11 cellular contexts compared by ENCODE assay signal in genomic region chr1:84174051-84174556, GRCh38. TPM values are rescaled to one million over a fixed set of nuclear protein-coding genes. Genes with fewer than 3 reads are reported as not detected.
DNase-seq lines count a peak whose midpoint lies in the region; ATAC-seq, FAIRE-seq and TF ChIP-seq lines count a peak whose summit lies in the region.
"Had no signal": no experiment of that assay in that cellular context is flagged by ENCODE, and none has a peak within 500 bp of the region (broad histone marks: within the 10 kb centered on the region; RNA-seq: fewer than 3 reads in every experiment).

No MANE protein-coding gene starts in this region.

- no peaks in the 10 kb centered on the region for H3K9me3 Mint-ChIP-seq in CD4-positive, alpha-beta memory T cell
- H3K9me3 Mint-ChIP-seq in activated CD4-positive, alpha-beta memory T cell treated with anti-CD3 and anti-CD28 coated beads, Interleukin-2, amount 10 ng/mL, durations not matched to agents 7 days and 5 days = no peaks in the 10 kb centered on the region

- POLR2A ChIA-PET in CD4-positive, alpha-beta memory T cell (lab: Charles Lee; ENCODE audit: partially characterized antibody) = no interaction called here
- POLR2A ChIA-PET in activated CD4-positive, alpha-beta memory T cell treated with anti-CD3 and anti-CD28 coated beads, Interleukin-2, amount 10 ng/mL, durations not matched to agents 7 days and 5 days (lab: Charles Lee) = interaction anchor here (0.9 kb wide), 1 partner anchor 96 kb away, joined by 3 read pairs; no protein-coding TSS in a partner anchor

- no peak overlapping the region for H3K9ac ChIP-seq in mesendoderm (ENCODE audit: low read length)

- peaks cover 37% of the 10 kb centered on the region for H3K4me1 ChIP-seq in CD4-positive, alpha-beta memory T cell (ENCODE audit: insufficient read depth, low read length)
- peaks cover 4% of the 10 kb centered on the region for H3K4me1 ChIP-seq in mesendoderm (ENCODE audit: control insufficient read depth, low read depth, low read length)
- H3K4me1 ChIP-seq: gastrocnemius medialis had no signal

- WGBS in mesendoderm (ENCODE audit: extremely low coverage, insufficient coverage, low lambda C conversion rate) = no CpG with 5 or more reads among the region's 4 CpGs

- H3K18ac ChIP-seq in mesendoderm (ENCODE audit: low read length) = no peak overlapping the region

- CTCF ChIA-PET in CD4-positive, alpha-beta memory T cell (lab: Charles Lee; ENCODE audit: partially characterized antibody) = no interaction called here
- CTCF ChIA-PET in activated CD4-positive, alpha-beta memory T cell treated with anti-CD3 and anti-CD28 coated beads, Interleukin-2, amount 10 ng/mL, durations not matched to agents 7 days and 5 days (lab: Charles Lee) = no interaction called here

- TF ChIP-seq CTCF in cardiac fibroblast (IDR thresholded peaks at IDR 0.05; ENCODE audit: low read depth, low read length) = no peak

- no peaks in the 10 kb centered on the region for H3K79me2 ChIP-seq in mesendoderm (ENCODE audit: control insufficient read depth, insufficient read depth, low read length)

- peak overlapping the region in 1 of 7 donors; percentile 5 for H3K27ac Mint-ChIP-seq in CD4-positive, alpha-beta memory T cell
- no peak overlapping the region for H3K27ac Mint-ChIP-seq in activated CD4-positive, alpha-beta memory T cell treated with anti-CD3 and anti-CD28 coated beads, Interleukin-2, amount 10 ng/mL, durations not matched to agents 7 days and 5 days

- H3K27ac ChIP-seq in CD4-positive, alpha-beta memory T cell (ENCODE audit: low read depth, low read length) = no peak overlapping the region
- H3K27ac ChIP-seq in mesendoderm (ENCODE audit: low read depth, low read length) = peak overlapping the region; percentile 1
- H3K27ac ChIP-seq: gastrocnemius medialis had no signal

- H3K4me2 ChIP-seq in mesendoderm (ENCODE audit: low read length) = no peak overlapping the region

- no peak overlapping the region for H2BK120ac ChIP-seq in mesendoderm (ENCODE audit: low read depth, low read length)

- peaks cover 32 to 51% (median 43%) of the 10 kb centered on the region in 4 donors for H3K4me1 Mint-ChIP-seq in CD4-positive, alpha-beta memory T cell
- H3K4me1 Mint-ChIP-seq in activated CD4-positive, alpha-beta memory T cell treated with anti-CD3 and anti-CD28 coated beads, Interleukin-2, amount 10 ng/mL, durations not matched to agents 7 days and 5 days = peaks cover 3% of the 10 kb centered on the region

- H2BK15ac ChIP-seq in mesendoderm (replicated peaks; ENCODE audit: low read depth) = no peak overlapping the region

- H2BK5ac ChIP-seq in mesendoderm (ENCODE audit: low read length) = no peak overlapping the region

- H3K27me3 ChIP-seq in CD4-positive, alpha-beta memory T cell (ENCODE audit: insufficient read depth, low read length) = no peaks in the 10 kb centered on the region
- H3K27me3 ChIP-seq in mesendoderm (ENCODE audit: insufficient read depth, low read length, poor library complexity) = no peaks in the 10 kb centered on the region
- H3K27me3 ChIP-seq: gastrocnemius medialis had no signal

- peak overlapping the region in 5 of 8 donors; percentile 0 to 57 (median 14) for H3K4me3 Mint-ChIP-seq in CD4-positive, alpha-beta memory T cell
- H3K4me3 Mint-ChIP-seq in activated CD4-positive, alpha-beta memory T cell treated with anti-CD3 and anti-CD28 coated beads, Interleukin-2, amount 10 ng/mL, durations not matched to agents 7 days and 5 days = no peak overlapping the region

- intact Hi-C loops in CD4-positive, alpha-beta memory T cell (cut with micrococcal nuclease) = no loop called here

- H3K9me3 ChIP-seq in CD4-positive, alpha-beta memory T cell (ENCODE audit: control insufficient read depth in 1 of 2, low read length in 2 of 2) = no peaks in the 10 kb centered on the region
- H3K9me3 ChIP-seq: gastrocnemius medialis had no signal

- H3K56ac ChIP-seq in mesendoderm (ENCODE audit: low read length) = no peak overlapping the region

- ATAC-seq in GM18868 (IDR thresholded peaks at IDR 0.05; ENCODE audit: unreplicated experiment) = no peak
- ATAC-seq: gastrocnemius medialis had no signal

- no peak overlapping the region for H3K23ac ChIP-seq in mesendoderm (ENCODE audit: low read length)

- no peak overlapping the region for H4K8ac ChIP-seq in mesendoderm (ENCODE audit: low read depth, low read length)

- no peaks in the 10 kb centered on the region for H3K79me1 ChIP-seq in mesendoderm (ENCODE audit: low read length)

- no peak for FAIRE-seq in HTR-8/SVneo (lab: Jason Lieb, UNC)

- H3K4ac ChIP-seq in mesendoderm (ENCODE audit: low read depth, low read length) = no peak overlapping the region

- H3K27me3 Mint-ChIP-seq in CD4-positive, alpha-beta memory T cell = no peaks in the 10 kb centered on the region
- no peaks in the 10 kb centered on the region for H3K27me3 Mint-ChIP-seq in activated CD4-positive, alpha-beta memory T cell treated with anti-CD3 and anti-CD28 coated beads, Interleukin-2, amount 10 ng/mL, durations not matched to agents 7 days and 5 days

- DNase-seq in CD4-positive, alpha-beta memory T cell = no peak
- DNase-seq in HTR-8/SVneo (ENCODE audit: insufficient read length, low spot score) = peak; percentile 8
- DNase-seq in cardiac fibroblast (ENCODE audit: low read depth in 2 of 2) = peak; percentile 44 to 82
- DNase-seq in mesendoderm = peak; percentile 92
- no peak for DNase-seq in UCSD-AML1 (lab: John Stamatoyannopoulos, UW; ENCODE audit: unreplicated experiment)
- DNase-seq in activated CD4-positive, alpha-beta memory T cell treated with anti-CD3 and anti-CD28 coated beads, Interleukin-2, amount 10 ng/mL, durations not matched to agents 7 days and 5 days = no peak
- DNase-seq in activated T-cell treated with anti-CD3 and anti-CD28 coated beads, Interleukin-2, amount 50 U/mL, for 1 hour = no peak
- DNase-seq: activated CD8-positive, alpha-beta memory T cell treated with anti-CD3 and anti-CD28 coated beads, Interleukin-2, amount 50 U/mL, for 4 hours; gastrocnemius medialis; GDM1 had no signal

- no peak overlapping the region for H4K5ac ChIP-seq in mesendoderm (ENCODE audit: low read length)

- peaks cover 8 to 17% of the 10 kb centered on the region in 2 donors for H3K36me3 Mint-ChIP-seq in CD4-positive, alpha-beta memory T cell
- peaks cover 17% of the 10 kb centered on the region for H3K36me3 Mint-ChIP-seq in activated CD4-positive, alpha-beta memory T cell treated with anti-CD3 and anti-CD28 coated beads, Interleukin-2, amount 10 ng/mL, durations not matched to agents 7 days and 5 days (ENCODE audit: low read depth)

- H3K36me3 ChIP-seq in CD4-positive, alpha-beta memory T cell (ENCODE audit: insufficient read depth, low read length) = no peaks in the 10 kb centered on the region
- H3K36me3 ChIP-seq in mesendoderm (ENCODE audit: control insufficient read depth, insufficient read depth, low read length) = no peaks in the 10 kb centered on the region
- H3K36me3 ChIP-seq: gastrocnemius medialis had no signal

- H3K4me3 ChIP-seq in CD4-positive, alpha-beta memory T cell (ENCODE audit: low read length in 2 of 2) = no peak overlapping the region
- H3K4me3 ChIP-seq in cardiac fibroblast (replicated peaks in 1 of 2; ENCODE audit: low read depth in 2 of 2, low read length in 2 of 2) (no peak overlapping the region), mesendoderm (ENCODE audit: low read length) (no peak overlapping the region)
- H3K4me3 ChIP-seq: gastrocnemius medialis had no signal

- no peak overlapping the region for H2AK5ac ChIP-seq in mesendoderm (ENCODE audit: low read length)

RNA-seq across cellular contexts. Expression of gene PRKACB, which starts 30.0 kb away (rescaled TPM):
- 100 to 1,000 TPM; 128 to 131 TPM for total RNA-seq in CD4-positive, alpha-beta memory T cell
- 100 to 1,000 TPM in 1 of 2 donors, 10 to 100 TPM in 1; 75.8 to 132 TPM for polyA plus RNA-seq in CD4-positive, alpha-beta memory T cell
- polyA plus RNA-seq in mesendoderm (2013, experiment 1 of 2) = 17.3 TPM
- 16.8 TPM for polyA plus RNA-seq in mesendoderm (2013, experiment 2 of 2)
- total RNA-seq in activated CD4-positive, alpha-beta memory T cell treated with anti-CD3 and anti-CD28 coated beads, Interleukin-2, amount 10 ng/mL, durations not matched to agents 7 days and 5 days = 10 to 100 TPM; 74.7 to 77.4 TPM

Comparison
In these comparisons a context has a peak if more than half of its experiments do, and no peak if none do; other contexts are left out.
1. DNase-seq: peak in HTR-8/SVneo (single experiment), cardiac fibroblast (2 of 2) and mesendoderm (single experiment); none in CD4-positive, alpha-beta memory T cell (0 of 5), UCSD-AML1 (single experiment), activated CD4-positive, alpha-beta memory T cell treated with anti-CD3 and anti-CD28 coated beads, Interleukin-2, amount 10 ng/mL, durations not matched to agents 7 days and 5 days (single experiment) and activated T-cell treated with anti-CD3 and anti-CD28 coated beads, Interleukin-2, amount 50 U/mL, for 1 hour (single experiment).